ENCODE assay signal across 8 cellular contexts in genomic region chr2:215269397-215270117, GRCh38. TPM values are rescaled to one million over a fixed set of nuclear protein-coding genes. Genes with fewer than 3 reads are reported as not detected.
DNase-seq lines count a peak whose midpoint lies in the region; FAIRE-seq and TF ChIP-seq lines count a peak whose summit lies in the region.

No MANE protein-coding gene starts in this region.

- CTCF ChIA-PET in PC-9 (lab: Charles Lee), result interaction anchor here (0.6 to 1.0 kb wide), 10 partner anchors 21 to 1462 kb away, joined by 3 to 8 read pairs (median 4); no protein-coding TSS in a partner anchor

- H3K4me3 Mint-ChIP-seq in activated T-helper 2 cell treated with anti-CD3 and anti-CD28 coated beads, Interferon-gamma antibody, Interleukin-2, Interleukin-4, amounts not matched to agents 10 μg/mL and 5 μg/mL and 100 μg/mL, durations not matched to agents 14 hours and 24 hours and 36 hours (ENCODE audit: low read depth), result no peak overlapping the region

- POLR2A ChIA-PET in PC-9 (lab: Charles Lee; ENCODE audit: unreplicated experiment), result interaction anchor here (0.6 to 0.7 kb wide), 3 partner anchors 47 to 891 kb away, joined by 9 to 24 read pairs (median 14); no protein-coding TSS in a partner anchor

- H3K27ac Mint-ChIP-seq in activated T-helper 2 cell treated with anti-CD3 and anti-CD28 coated beads, Interferon-gamma antibody, Interleukin-2, Interleukin-4, amounts not matched to agents 10 μg/mL and 5 μg/mL and 100 μg/mL, durations not matched to agents 14 hours and 24 hours and 36 hours, result no peak overlapping the region

- FAIRE-seq in A204.1 (lab: Jason Lieb, UNC) (peak; percentile 97), GM12892 (lab: Jason Lieb, UNC) (peak; percentile 76), frontal cortex (lab: Jason Lieb, UNC) (peak; percentile 95)

- H3F3A ChIP-seq in PC-9 (ENCODE audit: insufficient read depth, low read depth), result no peaks in the 10 kb centered on the region

- no peaks in the 10 kb centered on the region for H3K27me3 Mint-ChIP-seq in activated T-helper 2 cell treated with anti-CD3 and anti-CD28 coated beads, Interferon-gamma antibody, Interleukin-2, Interleukin-4, amounts not matched to agents 10 μg/mL and 5 μg/mL and 100 μg/mL, durations not matched to agents 14 hours and 24 hours and 36 hours (ENCODE audit: low read depth)

- no peak for TF ChIP-seq POLR2A in GM12892 (IDR thresholded peaks at IDR 0.05; ENCODE audit: low read depth, low read length)
- TF ChIP-seq POLR2A in uterus (IDR thresholded peaks at IDR 0.05), result no peak

- no TSS peak for BruUV-seq in PC-9 (replicated peaks; lab: Mats Ljungman, UMichigan)

- H3K36me3 Mint-ChIP-seq in activated T-helper 2 cell treated with anti-CD3 and anti-CD28 coated beads, Interferon-gamma antibody, Interleukin-2, Interleukin-4, amounts not matched to agents 10 μg/mL and 5 μg/mL and 100 μg/mL, durations not matched to agents 14 hours and 24 hours and 36 hours (ENCODE audit: low read depth), result no peaks in the 10 kb centered on the region

- H3K9me3 ChIP-seq in PC-9 (ENCODE audit: insufficient read depth, low read depth) (no peaks in the 10 kb centered on the region), parathyroid adenoma (ENCODE audit: control insufficient read depth, low read length) (no peaks in the 10 kb centered on the region), uterus (no peaks in the 10 kb centered on the region)

- H3K4me1 ChIP-seq in PC-9 (replicated peaks; ENCODE audit: insufficient read depth) (no peaks in the 10 kb centered on the region; the same call in 1 of the 2 replicates), parathyroid adenoma (peaks cover under 1% of the 10 kb centered on the region), uterus (no peaks in the 10 kb centered on the region)

- H3K9me2 ChIP-seq in PC-9 (ENCODE audit: insufficient read depth), result no peaks in the 10 kb centered on the region

- peak; percentile 98 for TF ChIP-seq CTCF in PC-9 (conservative IDR thresholded peaks at IDR 0.05)
- TF ChIP-seq CTCF in parathyroid adenoma (IDR thresholded peaks at IDR 0.05), result peak; percentile 90
- TF ChIP-seq CTCF in uterus (IDR thresholded peaks at IDR 0.05), result peak; percentile 38 to 76 (median 58)

- DNase-seq in GM12892 (ENCODE audit: insufficient read length) (peak; percentile 13), KBM-7 (peak; percentile 71), PC-9 (peak; percentile 61 to 77), frontal cortex (ENCODE audit: low spot score in 2 of 2) (peak in 1 of 2 donors; percentile 35), uterus (peak; percentile 37 to 59)
- peak; percentile 16 for DNase-seq in activated T-helper 2 cell treated with anti-CD3 and anti-CD28 coated beads, Interferon-gamma antibody, Interleukin-2, Interleukin-4, amounts not matched to agents 10 μg/mL and 5 μg/mL and 100 μg/mL, durations not matched to agents 14 hours and 24 hours and 36 hours (ENCODE audit: low spot score)

- no peak overlapping the region for H3K9ac ChIP-seq in parathyroid adenoma

- H3K36me3 ChIP-seq in PC-9 (ENCODE audit: low read depth) (no peaks in the 10 kb centered on the region), parathyroid adenoma (ENCODE audit: control insufficient read depth, insufficient read depth, low read length) (no peaks in the 10 kb centered on the region), uterus (no peaks in the 10 kb centered on the region)

- peaks cover 11% of the 10 kb centered on the region for H3K4me1 Mint-ChIP-seq in activated T-helper 2 cell treated with anti-CD3 and anti-CD28 coated beads, Interferon-gamma antibody, Interleukin-2, Interleukin-4, amounts not matched to agents 10 μg/mL and 5 μg/mL and 100 μg/mL, durations not matched to agents 14 hours and 24 hours and 36 hours (ENCODE audit: low read depth)

- H4K20me1 ChIP-seq in PC-9 (ENCODE audit: insufficient read depth), result no peaks in the 10 kb centered on the region

- H3K4me3 ChIP-seq in PC-9, result no peak overlapping the region
- H3K4me3 ChIP-seq in parathyroid adenoma (ENCODE audit: low read depth, low read length), result no peak overlapping the region
- H3K4me3 ChIP-seq in uterus, result no peak overlapping the region

- intact Hi-C loops in PC-9 (cut with micrococcal nuclease; ENCODE audit: unreplicated experiment) (loop anchor here (5.0 kb wide), 2 partner anchors 307 to 653 kb away; no protein-coding TSS in a partner anchor), uterus (cut with DNase I; ENCODE audit: low total_unique reads) (no loop called here)
- intact Hi-C loops in activated T-helper 2 cell treated with anti-CD3 and anti-CD28 coated beads, Interferon-gamma antibody, Interleukin-2, Interleukin-4, amounts not matched to agents 10 μg/mL and 5 μg/mL and 100 μg/mL, durations not matched to agents 14 hours and 24 hours and 36 hours (cut with micrococcal nuclease), result loop anchor here (5.0 to 10.0 kb wide), 2 partner anchors 465 to 653 kb away; partner anchors contain the start of gene BARD1

- no peak overlapping the region for H3K27ac ChIP-seq in PC-9
- H3K27ac ChIP-seq in parathyroid adenoma, result no peak overlapping the region
- no peak overlapping the region for H3K27ac ChIP-seq in uterus

- 0 out of 2 replicates have a peak overlapping the region, but pooled peaks have one; percentile 3 for H3K4me2 ChIP-seq in PC-9
- no peak overlapping the region for H3K4me2 ChIP-seq in parathyroid adenoma (ENCODE audit: low read length)

- in situ Hi-C loops in KBM-7 (cut with MboI; ENCODE audit: low pct_unique_long_range_greater_than_20kb, low sequenced_read_pairs), result no loop called here

- no peaks in the 10 kb centered on the region for H3K27me3 ChIP-seq in PC-9 (ENCODE audit: insufficient read depth, low read depth)
- no peaks in the 10 kb centered on the region for H3K27me3 ChIP-seq in parathyroid adenoma (ENCODE audit: control insufficient read depth, insufficient read depth, low read length)
- H3K27me3 ChIP-seq in uterus, result no peaks in the 10 kb centered on the region

- H2AFZ ChIP-seq in PC-9 (peak overlapping the region; percentile 57), parathyroid adenoma (no peak overlapping the region)

- H3K79me2 ChIP-seq in PC-9 (ENCODE audit: low read depth), result no peaks in the 10 kb centered on the region
- H3K79me2 ChIP-seq in parathyroid adenoma, result no peaks in the 10 kb centered on the region

- H3K9me3 Mint-ChIP-seq in activated T-helper 2 cell treated with anti-CD3 and anti-CD28 coated beads, Interferon-gamma antibody, Interleukin-2, Interleukin-4, amounts not matched to agents 10 μg/mL and 5 μg/mL and 100 μg/mL, durations not matched to agents 14 hours and 24 hours and 36 hours, result no peaks in the 10 kb centered on the region

RNA-seq across cellular contexts. Expression of gene ATIC, which starts 42.3 kb away (rescaled TPM):
- 239 TPM for polyA plus RNA-seq in GM12892 (2012; ENCODE audit: missing spikeins)
- total RNA-seq in PC-9 (2021), result 285 and 290 TPM in 2 replicates
- 284 and 296 TPM in 2 replicates for total RNA-seq in activated T-helper 2 cell treated with anti-CD3 and anti-CD28 coated beads, Interferon-gamma antibody, Interleukin-2, Interleukin-4, amounts not matched to agents 10 μg/mL and 5 μg/mL and 100 μg/mL, durations not matched to agents 14 hours and 24 hours and 36 hours
- total RNA-seq in frontal cortex, result 13.9 TPM
- total RNA-seq in uterus, result 10 to 100 TPM; 20.5 to 57.6 (median 29.8) TPM
